ENCODE assay signal across 26 cellular contexts in genomic region chr14:54125109-54125508, GRCh38.
"Had no signal": no experiment of that assay in that cellular context is flagged by ENCODE, and none has a peak within 500 bp of the region (broad histone marks: within the 10 kb centered on the region; RNA-seq: fewer than 3 reads in every experiment).

No MANE protein-coding gene starts in this region.

- H3K27ac ChIP-seq: stomach, suprapubic skin, testis, thoracic aorta, thyroid gland, tibial artery, tibial nerve, transverse colon, upper lobe of left lung, upper lobe of right lung, uterus, vagina had no signal

- DNase-seq: stimulated activated CD4-positive, alpha-beta T cell treated with anti-CD3 and anti-CD28 coated beads, Interleukin-2, amount 100 ng/mL, for 48 hours; stimulated activated CD4-positive, alpha-beta T cell treated with anti-CD3 and anti-CD28 coated beads, Interleukin-4, amount 100 ng/mL, for 1 hour; stimulated activated CD4-positive, alpha-beta T cell treated with anti-CD3 and anti-CD28 coated beads, Interleukin-4, amount 100 ng/mL, for 24 hours; stimulated activated CD4-positive, alpha-beta T cell treated with anti-CD3 and anti-CD28 coated beads, Interleukin-4, amount 100 ng/mL, for 4 hours; stimulated activated CD8-positive, alpha-beta memory T cell treated with anti-CD3 and anti-CD28 coated beads, Interleukin-4, amount 100 ng/mL, for 48 hours; stimulated activated naive B cell treated with anti-CD40 and anti-IgM and Interleukin-4, amounts not matched to agents 10 μg/mL and 1 μg/mL and 100 μg/mL, for 72 hours; stimulated activated naive CD4-positive, alpha-beta T cell; stimulated activated naive CD4-positive, alpha-beta T cell treated with Interleukin-2 at 50 U/mL for 16 hours; stimulated activated naive CD8-positive, alpha-beta T cell treated with anti-CD3 and anti-CD28 coated beads, Interleukin-15, amount 100 ng/mL, for 72 hours; stimulated activated naive CD8-positive, alpha-beta T cell treated with anti-CD3 and anti-CD28 coated beads, Interleukin-15, Interleukin-2, amounts not matched to agents 100 U/mL and 50 U/mL, for 24 hours; stomach; substantia nigra; testis; thyroid gland; tibial artery; transverse colon; trophoblast cell; upper lobe of left lung; upper lobe of right lung; uterus had no signal

- H3K36me3 ChIP-seq: stomach, suprapubic skin, thoracic aorta, thyroid gland, tibial artery, tibial nerve, transverse colon, upper lobe of left lung, upper lobe of right lung, uterus, vagina had no signal

- H3K4me3 ChIP-seq: stomach, suprapubic skin, testis, thoracic aorta, thyroid gland, tibial artery, tibial nerve, transverse colon, upper lobe of left lung, upper lobe of right lung, uterus, vagina had no signal

- H3K4me1 ChIP-seq: stomach, suprapubic skin, testis, transverse colon, upper lobe of left lung, upper lobe of right lung, uterus, vagina had no signal

- H3K9me3 ChIP-seq: stomach, suprapubic skin, testis, thoracic aorta, thyroid gland, tibial artery, tibial nerve, transverse colon, upper lobe of left lung, upper lobe of right lung, uterus, vagina had no signal

- ATAC-seq: stimulated activated effector memory CD8-positive, alpha-beta T cell treated with anti-CD3 and anti-CD28 coated beads, Interleukin-12 subunit alpha, Interleukin-12 subunit beta, amount 100 ng/mL, for 72 hours; stimulated activated memory B cell treated with anti-CD40 and anti-IgM and Interleukin-4, amounts not matched to agents 10 μg/mL and 1 μg/mL and 100 μg/mL, for 72 hours; stimulated activated naive B cell treated with anti-CD40 and anti-IgM and Interleukin-4, amounts not matched to agents 10 μg/mL and 1 μg/mL and 100 μg/mL, for 72 hours; stimulated activated naive CD8-positive, alpha-beta T cell treated with anti-CD3 and anti-CD28 coated beads, Interleukin-15, amount 100 ng/mL, for 72 hours; stimulated activated naive CD8-positive, alpha-beta T cell treated with anti-CD3 and anti-CD28 coated beads, Interleukin-15, Interleukin-2, amounts not matched to agents 100 U/mL and 50 U/mL, for 24 hours; upper lobe of right lung had no signal

- H3K27me3 ChIP-seq: stomach, suprapubic skin, testis, thyroid gland, tibial artery, tibial nerve, transverse colon, upper lobe of left lung, upper lobe of right lung, uterus, vagina had no signal
